ENCODE assay signal across 16 cellular contexts in genomic region chr9:82202808-82203207, GRCh38.
DNase-seq lines count a peak whose midpoint lies in the region; TF ChIP-seq lines count a peak whose summit lies in the region.
"Had no signal": no experiment of that assay in that cellular context is flagged by ENCODE, and none has a peak within 500 bp of the region (broad histone marks: within the 10 kb centered on the region; RNA-seq: fewer than 3 reads in every experiment).

No MANE protein-coding gene starts in this region.

- CTCF ChIA-PET in AG04450 (lab: Charles Lee): no interaction called here
- CTCF ChIA-PET in A673 (lab: Charles Lee): no interaction called here

- intact Hi-C loops in A673 (cut with micrococcal nuclease; ENCODE audit: unreplicated experiment): no loop called here

- TF ChIP-seq CTCF in AG04450 (IDR thresholded peaks at IDR 0.05; ENCODE audit: low read depth, low read length) (no peak), foreskin fibroblast (IDR thresholded peaks at IDR 0.05; ENCODE audit: low read depth, low read length) (no peak), A673 (conservative IDR thresholded peaks at IDR 0.05; ENCODE audit: low read depth, low read length) (no peak), WERI-Rb-1 (IDR thresholded peaks at IDR 0.05; ENCODE audit: low read depth, low read length) (no peak)

- DNase-seq in AG04450 (ENCODE audit: low read depth, low spot score): peak; percentile 29
- DNase-seq in HS-5 (ENCODE audit: low read depth): peak; percentile 33
- peak; percentile 26 for DNase-seq in astrocyte of the hippocampus (ENCODE audit: low read depth, low spot score)
- peak; percentile 57 to 83 for DNase-seq in foreskin fibroblast
- no peak for DNase-seq in 8988T
- DNase-seq in A673 (ENCODE audit: low spot score): no peak
- no peak for DNase-seq in WERI-Rb-1
- no peak for DNase-seq in iPS-NIHi11 (ENCODE audit: low spot score)
- DNase-seq: activated CD4-positive, alpha-beta T cell treated with anti-CD3 and anti-CD28 coated beads for 36 hours; activated gamma-delta T cell treated with Interleukin-2 at 50 U/mL for 16 hours; foreskin melanocyte; H7; NCI-H446; stimulated activated CD4-positive, alpha-beta T cell treated with anti-CD3 and anti-CD28 coated beads, Interleukin-1b, Interleukin-23, amount 100 ng/mL, for 48 hours; T-helper 9 cell had no signal

- H3K9me3 ChIP-seq in AG04450 (ENCODE audit: control insufficient read depth, insufficient read depth, low read length) (no peaks in the 10 kb centered on the region), A673 (ENCODE audit: low read depth, low read length, poor library complexity, severe bottlenecking) (no peaks in the 10 kb centered on the region), WERI-Rb-1 (ENCODE audit: severe bottlenecking) (no peaks in the 10 kb centered on the region)
- H3K9me3 ChIP-seq: SJSA1 had no signal

- no TSS peak for BruUV-seq in A673 (replicated peaks; lab: Mats Ljungman, UMichigan)

- H3K36me3 ChIP-seq in A673 (ENCODE audit: insufficient read depth, low read length, poor library complexity, severe bottlenecking) (no peaks in the 10 kb centered on the region), WERI-Rb-1 (no peaks in the 10 kb centered on the region)
- H3K36me3 ChIP-seq: SJSA1 had no signal

- no peaks in the 10 kb centered on the region for H3K27me3 ChIP-seq in AG04450 (ENCODE audit: control insufficient read depth, insufficient read depth, low read length)
- peaks cover 11% of the 10 kb centered on the region for H3K27me3 ChIP-seq in A673 (replicated peaks; ENCODE audit: insufficient read depth, low read depth, low read length, poor library complexity)
- H3K27me3 ChIP-seq in WERI-Rb-1 (ENCODE audit: insufficient read depth, low read depth, severe bottlenecking): no peaks in the 10 kb centered on the region
- H3K27me3 ChIP-seq: SJSA1 had no signal

- H3K27ac ChIP-seq in AG04450 (ENCODE audit: low read depth, low read length) (no peak overlapping the region), A673 (ENCODE audit: low read depth, low read length, poor library complexity, severe bottlenecking) (no peak overlapping the region), WERI-Rb-1 (no peak overlapping the region)
- H3K27ac ChIP-seq: SJSA1 had no signal

- POLR2A ChIA-PET in AG04450 (lab: Yijun Ruan, JAX) (no interaction called here), A673 (lab: Charles Lee; ENCODE audit: low non-redundant PET) (no interaction called here)

- no peaks in the 10 kb centered on the region for H3K4me1 ChIP-seq in A673 (ENCODE audit: insufficient read depth, low read length, poor library complexity, severe bottlenecking)
- H3K4me1 ChIP-seq: SJSA1 had no signal

- no peak overlapping the region for H3K4me3 ChIP-seq in AG04450 (ENCODE audit: low read depth, low read length)
- no peak overlapping the region for H3K4me3 ChIP-seq in foreskin fibroblast (ENCODE audit: low read depth in 1 of 2, low read length in 2 of 2)
- H3K4me3 ChIP-seq in A673 (ENCODE audit: low read depth, low read length, poor library complexity, severe bottlenecking): no peak overlapping the region
- no peak overlapping the region for H3K4me3 ChIP-seq in WERI-Rb-1 (ENCODE audit: low read depth, low read length)
- H3K4me3 ChIP-seq: SJSA1 had no signal

Comparison
In these comparisons a context has a peak if more than half of its experiments do, and no peak if none do; other contexts are left out.
1. DNase-seq: peak in AG04450 (single experiment), HS-5 (single experiment), astrocyte of the hippocampus (single experiment) and foreskin fibroblast (2 of 2); none in 8988T (single experiment), A673 (single experiment), WERI-Rb-1 (single experiment) and iPS-NIHi11 (single experiment).